8 cellular contexts compared by ENCODE assay signal in the genomic region with DNA sequence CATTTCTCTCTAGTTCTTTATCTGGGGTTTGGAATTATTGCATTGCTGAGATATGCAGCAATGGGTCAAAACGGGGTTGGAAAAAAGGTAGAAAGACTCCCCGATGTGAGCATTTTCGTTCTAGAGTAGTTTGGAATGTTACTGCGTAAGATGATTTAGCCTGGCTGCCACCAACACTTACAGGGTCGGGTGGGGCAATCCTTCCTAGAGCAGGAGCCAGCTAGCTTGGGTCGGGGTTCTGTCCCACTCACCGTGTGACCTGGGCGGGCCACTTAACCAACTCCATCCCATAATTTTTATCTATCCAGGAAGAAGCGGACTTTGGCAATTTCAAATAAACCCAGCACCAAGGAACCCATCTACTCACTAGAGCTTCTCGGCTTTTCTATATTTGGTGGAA.
DNase-seq lines count a peak whose midpoint lies in the region; ATAC-seq, FAIRE-seq and TF ChIP-seq lines count a peak whose summit lies in the region.

No MANE protein-coding gene starts in this region.

- CTCF ChIA-PET in Caco-2 (lab: Charles Lee) = no interaction called here

- H3K4me1 Mint-ChIP-seq in Caco-2 (ENCODE audit: low read depth, unreplicated experiment) (peaks cover 6% of the 10 kb centered on the region), immature natural killer cell (no peaks in the 10 kb centered on the region)

- H3K9me3 ChIP-seq in Caco-2 (peaks cover 4% of the 10 kb centered on the region; the same call in 1 of the 2 replicates), HUES64 (ENCODE audit: insufficient read depth, low read depth, low read length) (no peaks in the 10 kb centered on the region), iPS DF 6.9 (ENCODE audit: control insufficient read depth, insufficient read depth, low read length) (no peaks in the 10 kb centered on the region)

- ATAC-seq in GM21526 (IDR thresholded peaks at IDR 0.05; ENCODE audit: low FRiP score, unreplicated experiment) (no peak), GM21737 (IDR thresholded peaks at IDR 0.05; ENCODE audit: unreplicated experiment) (no peak)

- H3K27ac ChIP-seq in HUES64 (ENCODE audit: low read depth, low read length) = no peak overlapping the region
- H3K27ac ChIP-seq in iPS DF 6.9 (ENCODE audit: low read length) = no peak overlapping the region

- H3K9ac ChIP-seq in HUES64 (ENCODE audit: low read depth, low read length) = peak overlapping the region; percentile 6

- FAIRE-seq in H54 (lab: Jason Lieb, UNC) = no peak

- 3% methylated on average over 9 of the region's 10 CpGs for WGBS in HUES64
- no CpG with 5 or more reads among the region's 10 CpGs for WGBS in iPS DF 6.9 (ENCODE audit: insufficient coverage, insufficient read length)

- DNase-seq in Caco-2 (no peak), iPS DF 6.9 (ENCODE audit: low read depth, low spot score) (no peak), H54 (ENCODE audit: insufficient read length, low spot score) (no peak), immature natural killer cell (no peak)

- TF ChIP-seq CTCF in Caco-2 (IDR thresholded peaks at IDR 0.05; ENCODE audit: insufficient read depth in 1 of 2, low read depth in 1 of 2, low read length in 1 of 2, severe bottlenecking in 1 of 2, unreplicated experiment in 1 of 2) = no peak
- TF ChIP-seq CTCF in WI38 (IDR thresholded peaks at IDR 0.05; ENCODE audit: low read depth, low read length) = no peak

- H3K36me3 Mint-ChIP-seq in Caco-2 (ENCODE audit: insufficient read depth, unreplicated experiment) = peaks cover 9% of the 10 kb centered on the region
- H3K36me3 Mint-ChIP-seq in immature natural killer cell = no peaks in the 10 kb centered on the region

- no peak overlapping the region for H3K27ac Mint-ChIP-seq in Caco-2 (ENCODE audit: unreplicated experiment)
- no peak overlapping the region for H3K27ac Mint-ChIP-seq in immature natural killer cell

- H3K4me1 ChIP-seq in Caco-2 (no peaks in the 10 kb centered on the region), HUES64 (ENCODE audit: insufficient read depth, low read length) (no peaks in the 10 kb centered on the region), iPS DF 6.9 (ENCODE audit: control insufficient read depth, insufficient read depth, low read length) (no peaks in the 10 kb centered on the region)

- BruUV-seq in Caco-2 (replicated peaks; lab: Mats Ljungman, UMichigan) = no TSS peak

- intact Hi-C loops in Caco-2 (cut with micrococcal nuclease; ENCODE audit: unreplicated experiment) = no loop called here

- peak overlapping the region; percentile 77 for H3K4me3 Mint-ChIP-seq in Caco-2 (ENCODE audit: unreplicated experiment)
- no peak overlapping the region for H3K4me3 Mint-ChIP-seq in immature natural killer cell

- H3K36me3 ChIP-seq in Caco-2 (ENCODE audit: control insufficient read depth, insufficient read depth, low read length) (no peaks in the 10 kb centered on the region), HUES64 (ENCODE audit: insufficient read depth, low read length) (no peaks in the 10 kb centered on the region), iPS DF 6.9 (ENCODE audit: control insufficient read depth, insufficient read depth, low read length) (no peaks in the 10 kb centered on the region)

- H3K27me3 ChIP-seq in Caco-2 (replicated peaks; ENCODE audit: control insufficient read depth, insufficient read depth, low read length) = no peaks in the 10 kb centered on the region
- H3K27me3 ChIP-seq in HUES64 (ENCODE audit: insufficient read depth, low read length) = no peaks in the 10 kb centered on the region
- no peaks in the 10 kb centered on the region for H3K27me3 ChIP-seq in iPS DF 6.9 (ENCODE audit: control insufficient read depth, insufficient read depth, low read length)

- no peak for TF ChIP-seq POLR2A in H54 (IDR thresholded peaks at IDR 0.05; ENCODE audit: low read depth, low read length)

- peaks cover 15% of the 10 kb centered on the region for H3K9me3 Mint-ChIP-seq in Caco-2 (ENCODE audit: unreplicated experiment)
- H3K9me3 Mint-ChIP-seq in immature natural killer cell = peaks cover 0 to 6% (median 0%) of the 10 kb centered on the region in 6 donors

- no peaks in the 10 kb centered on the region for H3K27me3 Mint-ChIP-seq in Caco-2 (ENCODE audit: insufficient read depth, unreplicated experiment)
- H3K27me3 Mint-ChIP-seq in immature natural killer cell (ENCODE audit: low read depth in 3 of 3) = peaks cover 6 to 25% (median 13%) of the 10 kb centered on the region in 3 donors

- POLR2A ChIA-PET in Caco-2 (lab: Charles Lee) = no interaction called here

- H3K4me3 ChIP-seq in Caco-2 (ENCODE audit: low read depth, low read length) (no peak overlapping the region), HUES64 (ENCODE audit: low read length) (peak overlapping the region; percentile 91), WI38 (ENCODE audit: low read depth, low read length) (peak overlapping the region; percentile 41), iPS DF 6.9 (ENCODE audit: low read length) (peak overlapping the region; percentile 73; the same call in 1 of the 2 replicates)
